ENCODE assay signal across 26 cellular contexts in genomic region chrX:111888600-111888999, GRCh38. TPM values are rescaled to one million over a fixed set of nuclear protein-coding genes. Genes with fewer than 3 reads are reported as not detected.
"Had no signal": no experiment of that assay in that cellular context is flagged by ENCODE, and none has a peak within 500 bp of the region (broad histone marks: within the 10 kb centered on the region; RNA-seq: fewer than 3 reads in every experiment).

No MANE protein-coding gene starts in this region.

- H3K9me3 ChIP-seq: stomach, suprapubic skin, testis, thoracic aorta, thyroid gland, tibial artery, tibial nerve, transverse colon, upper lobe of left lung, upper lobe of right lung, uterus, vagina had no signal

- H3K4me1 ChIP-seq: stomach, suprapubic skin, testis, thyroid gland, tibial artery, tibial nerve, transverse colon, upper lobe of left lung, upper lobe of right lung, uterus, vagina had no signal

- H3K4me3 ChIP-seq: stomach, suprapubic skin, testis, thoracic aorta, thyroid gland, tibial artery, tibial nerve, transverse colon, upper lobe of left lung, upper lobe of right lung, uterus, vagina had no signal

- H3K36me3 ChIP-seq: stomach, suprapubic skin, thoracic aorta, thyroid gland, tibial artery, tibial nerve, transverse colon, upper lobe of left lung, upper lobe of right lung, uterus, vagina had no signal

- DNase-seq: stimulated activated CD4-positive, alpha-beta T cell treated with anti-CD3 and anti-CD28 coated beads, Interleukin-2, amount 100 ng/mL, for 48 hours; stimulated activated CD4-positive, alpha-beta T cell treated with anti-CD3 and anti-CD28 coated beads, Interleukin-4, amount 100 ng/mL, for 1 hour; stimulated activated CD4-positive, alpha-beta T cell treated with anti-CD3 and anti-CD28 coated beads, Interleukin-4, amount 100 ng/mL, for 24 hours; stimulated activated CD4-positive, alpha-beta T cell treated with anti-CD3 and anti-CD28 coated beads, Interleukin-4, amount 100 ng/mL, for 4 hours; stimulated activated CD8-positive, alpha-beta memory T cell treated with anti-CD3 and anti-CD28 coated beads, Interleukin-4, amount 100 ng/mL, for 48 hours; stimulated activated naive B cell treated with anti-CD40 and anti-IgM and Interleukin-4, amounts not matched to agents 10 μg/mL and 1 μg/mL and 100 μg/mL, for 72 hours; stimulated activated naive CD4-positive, alpha-beta T cell; stimulated activated naive CD4-positive, alpha-beta T cell treated with Interleukin-2 at 50 U/mL for 16 hours; stimulated activated naive CD8-positive, alpha-beta T cell treated with anti-CD3 and anti-CD28 coated beads, Interleukin-15, amount 100 ng/mL, for 72 hours; stimulated activated naive CD8-positive, alpha-beta T cell treated with anti-CD3 and anti-CD28 coated beads, Interleukin-15, Interleukin-2, amounts not matched to agents 100 U/mL and 50 U/mL, for 24 hours; stomach; substantia nigra; testis; thyroid gland; tibial artery; transverse colon; trophoblast cell; upper lobe of left lung; upper lobe of right lung; uterus had no signal

- H3K27ac ChIP-seq: stomach, suprapubic skin, testis, thoracic aorta, thyroid gland, tibial artery, tibial nerve, transverse colon, upper lobe of left lung, upper lobe of right lung, uterus, vagina had no signal

- H3K27me3 ChIP-seq: stomach, suprapubic skin, testis, thyroid gland, tibial artery, transverse colon, upper lobe of left lung, upper lobe of right lung, vagina had no signal

- FAIRE-seq: urothelium cell line had no signal

RNA-seq across cellular contexts. Expression of gene TRPC5OS, which starts 12.6 kb away (rescaled TPM):
- polyA plus RNA-seq: stomach, urinary bladder had no signal
